Comparison of ENCODE assay signal across 7 cellular contexts in genomic region chr17:67727152-67728039, GRCh38. TPM values are rescaled to one million over a fixed set of nuclear protein-coding genes. Genes with fewer than 3 reads are reported as not detected.
A peak's percentile ranks its signal among the peaks of the same experiment; 100 is the strongest.
DNase-seq lines count a peak whose midpoint lies in the region; ATAC-seq and TF ChIP-seq lines count a peak whose summit lies in the region.
"Not testable (repeated sequence)": the region's sequence is repeated elsewhere in the genome, so short reads cannot be mapped to it uniquely, and the experiment has no call there.

No MANE protein-coding gene starts in this region.

- H3K23ac ChIP-seq in IMR-90 (ENCODE audit: low read depth, low read length), result not testable (repeated sequence)

- not testable (repeated sequence) for H3K4me2 ChIP-seq in IMR-90 (ENCODE audit: low read depth, low read length)

- not testable (repeated sequence) for ATAC-seq in CD4-positive, CD25-positive, alpha-beta regulatory T cell (ENCODE audit: low read depth in 2 of 2); IMR-90 (ENCODE audit: low read depth); WTC11; activated CD8-positive, alpha-beta T cell treated with anti-CD3 and anti-CD28 coated beads, Interleukin-2, amount 10 ng/mL, durations not matched to agents 7 days and 5 days; natural killer cell
- peak; percentile 92 for ATAC-seq in left lobe of liver

- H2AK5ac ChIP-seq in IMR-90 (ENCODE audit: low read depth, low read length), result not testable (repeated sequence)

- peaks cover 12 to 19% of the 10 kb centered on the region in 2 experiments; a peak in 3 of 4 replicates for H3K79me1 ChIP-seq in IMR-90 (ENCODE audit: low read depth in 1 of 2, low read length in 2 of 2)

- dilution Hi-C loops in IMR-90 (cut with HindIII; ENCODE audit: low sequenced_read_pairs, unreplicated experiment), result not testable (repeated sequence)

- POLR2A ChIA-PET in IMR-90 (lab: Charles Lee; ENCODE audit: unreplicated experiment); WTC11 (lab: Charles Lee): not testable (repeated sequence)
- POLR2A ChIA-PET in activated CD8-positive, alpha-beta T cell treated with anti-CD3 and anti-CD28 coated beads, Interleukin-2, amount 10 ng/mL, durations not matched to agents 7 days and 5 days (lab: Charles Lee), result interaction anchor here (0.7 to 2.5 kb wide), 3 partner anchors 9 to 308 kb away, joined by 3 to 8 read pairs (median 6); partner anchors contain the start of genes KPNA2 and NOL11

- not testable (repeated sequence) for H3K14ac ChIP-seq in IMR-90 (replicated peaks; ENCODE audit: low read depth, low read length)

- not testable (repeated sequence) for H3K4ac ChIP-seq in IMR-90 (ENCODE audit: low read depth, low read length)

- H3K9me3 Mint-ChIP-seq in CD4-positive, CD25-positive, alpha-beta regulatory T cell; WTC11; activated CD8-positive, alpha-beta T cell treated with anti-CD3 and anti-CD28 coated beads, Interleukin-2, amount 10 ng/mL, durations not matched to agents 7 days and 5 days (ENCODE audit: insufficient read depth); natural killer cell: not testable (repeated sequence)
- peaks cover 14% of the 10 kb centered on the region for H3K9me3 Mint-ChIP-seq in endodermal cell

- TF ChIP-seq POLR2A in IMR-90 (IDR thresholded peaks at IDR 0.05; ENCODE audit: low read depth, low read length), result not testable (repeated sequence)

- H3K27ac Mint-ChIP-seq in CD4-positive, CD25-positive, alpha-beta regulatory T cell, result peak overlapping the region; percentile 4 to 91 (median 58)
- peak overlapping the region; percentile 21; the same call in 1 of the 2 replicates for H3K27ac Mint-ChIP-seq in WTC11
- peak overlapping the region; percentile 13 for H3K27ac Mint-ChIP-seq in activated CD8-positive, alpha-beta T cell treated with anti-CD3 and anti-CD28 coated beads, Interleukin-2, amount 10 ng/mL, durations not matched to agents 7 days and 5 days
- not testable (repeated sequence) for H3K27ac Mint-ChIP-seq in endodermal cell
- H3K27ac Mint-ChIP-seq in natural killer cell, result peak overlapping the region; percentile 16 to 60

- H3K27me3 ChIP-seq in CD4-positive, CD25-positive, alpha-beta regulatory T cell (ENCODE audit: control insufficient read depth, insufficient read depth, low read length); IMR-90 (ENCODE audit: control insufficient read depth, insufficient read depth, low read length); endodermal cell (ENCODE audit: control insufficient read depth, insufficient read depth, low read length, poor library complexity, severe bottlenecking): not testable (repeated sequence)

- H2BK15ac ChIP-seq in IMR-90 (ENCODE audit: low read depth, low read length), result not testable (repeated sequence)

- H3K9ac ChIP-seq in IMR-90 (ENCODE audit: low read depth, low read length); endodermal cell (ENCODE audit: extremely low read depth, low read length, poor library complexity, severe bottlenecking): not testable (repeated sequence)

- not testable (repeated sequence) for H3K27me3 Mint-ChIP-seq in CD4-positive, CD25-positive, alpha-beta regulatory T cell; WTC11 (ENCODE audit: low read depth); activated CD8-positive, alpha-beta T cell treated with anti-CD3 and anti-CD28 coated beads, Interleukin-2, amount 10 ng/mL, durations not matched to agents 7 days and 5 days (ENCODE audit: low read depth); endodermal cell (ENCODE audit: insufficient read depth); natural killer cell (ENCODE audit: low read depth in 2 of 2)

- H3K27ac ChIP-seq in CD4-positive, CD25-positive, alpha-beta regulatory T cell (ENCODE audit: insufficient read depth, low read length, poor library complexity, severe bottlenecking); IMR-90 (ENCODE audit: insufficient read depth, low read length); endodermal cell (ENCODE audit: low read depth, low read length): not testable (repeated sequence)

- BruUV-seq in IMR-90 (replicated peaks; lab: Mats Ljungman, UMichigan), result not testable (repeated sequence)

- not testable (repeated sequence) for H4K8ac ChIP-seq in IMR-90 (ENCODE audit: low read depth in 2 of 2, low read length in 2 of 2)

- peaks cover 12 to 40% (median 17%) of the 10 kb centered on the region in 4 donors for H3K4me1 Mint-ChIP-seq in CD4-positive, CD25-positive, alpha-beta regulatory T cell
- not testable (repeated sequence) for H3K4me1 Mint-ChIP-seq in WTC11, endodermal cell
- peaks cover 23% of the 10 kb centered on the region for H3K4me1 Mint-ChIP-seq in activated CD8-positive, alpha-beta T cell treated with anti-CD3 and anti-CD28 coated beads, Interleukin-2, amount 10 ng/mL, durations not matched to agents 7 days and 5 days (ENCODE audit: low read depth)
- peaks cover 9 to 12% of the 10 kb centered on the region in 2 donors for H3K4me1 Mint-ChIP-seq in natural killer cell

- not testable (repeated sequence) for H4K5ac ChIP-seq in IMR-90 (ENCODE audit: low read depth, low read length)

- CTCF ChIA-PET in IMR-90 (lab: Yijun Ruan, JAX), result interaction anchor here (0.6 kb wide), 1 partner anchor 611 kb away, joined by 4 read pairs; no protein-coding TSS in a partner anchor
- CTCF ChIA-PET in WTC11 (lab: Charles Lee), result interaction anchor here (0.6 kb wide), 1 partner anchor 259 kb away, joined by 4 read pairs; no protein-coding TSS in a partner anchor
- CTCF ChIA-PET in activated CD8-positive, alpha-beta T cell treated with anti-CD3 and anti-CD28 coated beads, Interleukin-2, amount 10 ng/mL, durations not matched to agents 7 days and 5 days (lab: Charles Lee), result not testable (repeated sequence)

- peaks cover 78% of the 10 kb centered on the region for H3K36me3 ChIP-seq in CD4-positive, CD25-positive, alpha-beta regulatory T cell (ENCODE audit: control insufficient read depth, insufficient read depth, low read length)
- peaks cover 59% of the 10 kb centered on the region for H3K36me3 ChIP-seq in IMR-90 (ENCODE audit: control insufficient read depth, insufficient read depth, low read length)
- peaks cover 87% of the 10 kb centered on the region for H3K36me3 ChIP-seq in endodermal cell (ENCODE audit: control insufficient read depth, insufficient read depth, low read length)

- not testable (repeated sequence) for H2BK5ac ChIP-seq in IMR-90 (ENCODE audit: low read depth, low read length, poor library complexity, severe bottlenecking)

- not testable (repeated sequence) for H3K18ac ChIP-seq in IMR-90 (ENCODE audit: low read depth, low read length)

- not testable (repeated sequence) for H3K4me3 Mint-ChIP-seq in CD4-positive, CD25-positive, alpha-beta regulatory T cell; WTC11; activated CD8-positive, alpha-beta T cell treated with anti-CD3 and anti-CD28 coated beads, Interleukin-2, amount 10 ng/mL, durations not matched to agents 7 days and 5 days; endodermal cell; natural killer cell

- in situ Hi-C loops in IMR-90 (cut with MboI; ENCODE audit: low sequenced_read_pairs), result not testable (repeated sequence)

- peaks cover 39% of the 10 kb centered on the region for H3K36me3 Mint-ChIP-seq in CD4-positive, CD25-positive, alpha-beta regulatory T cell
- H3K36me3 Mint-ChIP-seq in WTC11 (peaks cover 85% of the 10 kb centered on the region), endodermal cell (ENCODE audit: low read depth) (peaks cover 83% of the 10 kb centered on the region), natural killer cell (peaks cover 43% of the 10 kb centered on the region)
- H3K36me3 Mint-ChIP-seq in activated CD8-positive, alpha-beta T cell treated with anti-CD3 and anti-CD28 coated beads, Interleukin-2, amount 10 ng/mL, durations not matched to agents 7 days and 5 days (ENCODE audit: low read depth), result peaks cover 70% of the 10 kb centered on the region

- H3K9me1 ChIP-seq in IMR-90 (ENCODE audit: insufficient read depth, low read length), result not testable (repeated sequence)

- H3K4me1 ChIP-seq in CD4-positive, CD25-positive, alpha-beta regulatory T cell (ENCODE audit: control insufficient read depth, insufficient read depth, low read length, poor library complexity, severe bottlenecking); IMR-90 (ENCODE audit: control insufficient read depth, insufficient read depth, low read length); endodermal cell (ENCODE audit: control insufficient read depth, insufficient read depth, low read length): not testable (repeated sequence)

- H3K9me3 ChIP-seq in CD4-positive, CD25-positive, alpha-beta regulatory T cell (ENCODE audit: control insufficient read depth in 2 of 2, low read length in 2 of 2); IMR-90 (ENCODE audit: control insufficient read depth, insufficient read depth, low read length): not testable (repeated sequence)
- peaks cover 18% of the 10 kb centered on the region for H3K9me3 ChIP-seq in endodermal cell (ENCODE audit: control insufficient read depth, low read length)

- H2BK20ac ChIP-seq in IMR-90 (ENCODE audit: low read depth, low read length), result not testable (repeated sequence)

- intact Hi-C loops in IMR-90 (cut with micrococcal nuclease); natural killer cell (cut with micrococcal nuclease): not testable (repeated sequence)

- TF ChIP-seq CTCF in IMR-90 (conservative IDR thresholded peaks at IDR 0.05; ENCODE audit: low read depth, low read length); WTC11 (IDR thresholded peaks at IDR 0.05); endodermal cell (conservative IDR thresholded peaks at IDR 0.05); natural killer cell (IDR thresholded peaks at IDR 0.05): not testable (repeated sequence)

- H4K20me1 ChIP-seq in IMR-90 (ENCODE audit: insufficient read depth, low read length), result not testable (repeated sequence)

- not testable (repeated sequence) for TF ChIP-seq RAD21 in IMR-90 (IDR thresholded peaks at IDR 0.05; ENCODE audit: low read length)

- not testable (repeated sequence) for H4K91ac ChIP-seq in IMR-90 (ENCODE audit: insufficient read depth, low read depth, low read length)

- H3K4me3 ChIP-seq in CD4-positive, CD25-positive, alpha-beta regulatory T cell (ENCODE audit: low read depth, low read length); IMR-90 (ENCODE audit: insufficient read depth, low read depth, low read length); endodermal cell (ENCODE audit: low read length): not testable (repeated sequence)

- DNase-seq in CD4-positive, CD25-positive, alpha-beta regulatory T cell; IMR-90; WTC11 (ENCODE audit: low spot score); activated CD8-positive, alpha-beta T cell treated with anti-CD3 and anti-CD28 coated beads, Interleukin-2, amount 10 ng/mL, durations not matched to agents 7 days and 5 days; natural killer cell: not testable (repeated sequence)
- peak; percentile 28 for DNase-seq in endodermal cell
- DNase-seq in left lobe of liver (ENCODE audit: low spot score), result peak; percentile 63

- not testable (repeated sequence) for H2AFZ ChIP-seq in IMR-90 (replicated peaks; ENCODE audit: low read length, poor library complexity)

- 100% methylated on average over 3 of the region's 15 CpGs; no CpG with 5 or more reads in 1 of the 2 experiments for WGBS in IMR-90 (ENCODE audit: extremely low coverage in 2 of 2, insufficient read length in 1 of 2), 2 experiments
- 94 to 95% methylated on average over 13 to 15 of the region's 15 CpGs for WGBS in endodermal cell (ENCODE audit: insufficient coverage in 1 of 2, insufficient read length in 1 of 2), 2 experiments

- H2AK9ac ChIP-seq in IMR-90 (replicated peaks; ENCODE audit: low read depth, low read length, poor library complexity), result peak overlapping the region; percentile 42

- H3K56ac ChIP-seq in IMR-90 (ENCODE audit: extremely low read depth, insufficient read depth, low read length), result not testable (repeated sequence)

- not testable (repeated sequence) for H2BK120ac ChIP-seq in IMR-90 (ENCODE audit: low read depth, low read length)

RNA-seq across cellular contexts. Expression of gene NOL11, which starts 9.7 kb away (rescaled TPM):
- 62.0 TPM for total RNA-seq in CD4-positive, CD25-positive, alpha-beta regulatory T cell
- polyA plus RNA-seq in CD4-positive, CD25-positive, alpha-beta regulatory T cell, result 10 to 100 TPM; 18.6 to 37.8 (median 23.5) TPM
- 58.3 and 78.6 TPM in 2 replicates for total RNA-seq in IMR-90 (2012; rRNA removed)
- polyA plus RNA-seq in IMR-90 (2012; rRNA removed), result 19.9 and 26.2 TPM in 2 replicates
- polyA plus RNA-seq in IMR-90 (2012; cell fraction: cytosol; rRNA removed), result 3.5 and 8.3 TPM in 2 replicates
- 5.2 and 35.0 TPM in 2 replicates for polyA plus RNA-seq in IMR-90 (2012; cell fraction: nucleus; rRNA removed; ENCODE audit: low replicate concordance)
- 61.5 to 67.0 TPM (median 66.4 TPM) in 3 replicates for total RNA-seq in WTC11 (2021)
- total RNA-seq in activated CD8-positive, alpha-beta T cell treated with anti-CD3 and anti-CD28 coated beads, Interleukin-2, amount 10 ng/mL, durations not matched to agents 7 days and 5 days, result 10 to 100 TPM; 54.0 to 55.6 TPM
- total RNA-seq in endodermal cell, result 10 to 100 TPM; 48.3 to 60.7 TPM
- 61.8 TPM for polyA plus RNA-seq in endodermal cell (2013, experiment 1 of 2)
- polyA plus RNA-seq in endodermal cell (2013, experiment 2 of 2), result 55.2 TPM
- total RNA-seq in left lobe of liver, result 11.5 TPM
- 10 to 100 TPM; 43.3 to 55.2 (median 49.1) TPM for total RNA-seq in natural killer cell
